In genomic region chrX:133215747-133216146, GRCh38 we compare ENCODE assay signal across 10 cellular contexts. TPM values are rescaled to one million over a fixed set of nuclear protein-coding genes. Genes with fewer than 3 reads are reported as not detected.
DNase-seq lines count a peak whose midpoint lies in the region; ATAC-seq and TF ChIP-seq lines count a peak whose summit lies in the region.
"Had no signal": no experiment of that assay in that cellular context is flagged by ENCODE, and none has a peak within 500 bp of the region (broad histone marks: within the 10 kb centered on the region; RNA-seq: fewer than 3 reads in every experiment).

No MANE protein-coding gene starts in this region.

- no peaks in the 10 kb centered on the region for H3F3A ChIP-seq in OCI-LY1 (ENCODE audit: insufficient read depth, low read length)

- H3K4me3 ChIP-seq in OCI-LY1 (ENCODE audit: low read depth, low read length, poor library complexity, severe bottlenecking), result no peak overlapping the region
- H3K4me3 ChIP-seq in fibroblast of lung (replicated peaks in 1 of 4; ENCODE audit: control extremely low read depth in 1 of 4, insufficient read depth in 1 of 4, low read depth in 3 of 4, low read length in 4 of 4), result no peak overlapping the region
- no peak overlapping the region for H3K4me3 ChIP-seq in upper lobe of right lung

- H3K27me3 ChIP-seq in OCI-LY1 (ENCODE audit: insufficient read depth, low read length) (no peaks in the 10 kb centered on the region), fibroblast of lung (ENCODE audit: control insufficient read depth, insufficient read depth, low read length) (no peaks in the 10 kb centered on the region), upper lobe of right lung (no peaks in the 10 kb centered on the region)

- no peaks in the 10 kb centered on the region for H4K20me1 ChIP-seq in OCI-LY1 (ENCODE audit: insufficient read depth, low read length)
- H4K20me1 ChIP-seq in fibroblast of lung (ENCODE audit: control insufficient read depth, extremely low read depth, insufficient read depth, low read length), result no peaks in the 10 kb centered on the region

- H3K36me3 ChIP-seq in OCI-LY1 (ENCODE audit: insufficient read depth, low read length) (no peaks in the 10 kb centered on the region), fibroblast of lung (ENCODE audit: control insufficient read depth, insufficient read depth, low read length) (no peaks in the 10 kb centered on the region), upper lobe of right lung (no peaks in the 10 kb centered on the region)

- H3K4me1 ChIP-seq in OCI-LY1 (ENCODE audit: insufficient read depth, low read length, severe bottlenecking) (no peaks in the 10 kb centered on the region), fibroblast of lung (ENCODE audit: control insufficient read depth, extremely low read depth, insufficient read depth, low read length) (no peaks in the 10 kb centered on the region), upper lobe of right lung (no peaks in the 10 kb centered on the region)

- no peaks in the 10 kb centered on the region for H3K9me2 ChIP-seq in OCI-LY1 (ENCODE audit: low read depth, low read length)

- H3K9ac ChIP-seq in OCI-LY1 (ENCODE audit: low read length), result no peak overlapping the region
- H3K9ac ChIP-seq in fibroblast of lung (ENCODE audit: insufficient read depth, low read length), result no peak overlapping the region

- no peak overlapping the region for H2AFZ ChIP-seq in OCI-LY1 (ENCODE audit: low read length)
- H2AFZ ChIP-seq in fibroblast of lung (ENCODE audit: low read length), result no peak overlapping the region

- H3K4me2 ChIP-seq in OCI-LY1 (ENCODE audit: low read length) (no peak overlapping the region), fibroblast of lung (ENCODE audit: extremely low read depth, insufficient read depth, low read length) (no peak overlapping the region)

- DNase-seq in stimulated activated CD4-positive, alpha-beta T cell treated with anti-CD3 and anti-CD28 coated beads, Interleukin-15, amount 100 ng/mL, for 24 hours, result peak; percentile 2
- DNase-seq in stimulated activated CD4-positive, alpha-beta T cell treated with anti-CD3 and anti-CD28 coated beads, Interleukin-4, amount 100 ng/mL, for 4 hours, result no peak
- peak; percentile 11 to 14 for DNase-seq in fibroblast of lung (ENCODE audit: low read depth in 2 of 2)
- no peak for DNase-seq in upper lobe of right lung
- DNase-seq in activated naive CD4-positive, alpha-beta T cell treated with anti-CD3 and anti-CD28 coated beads, Interleukin-2, amount 50 U/mL, for 16 hours, result no peak
- no peak for DNase-seq in T1000 (lab: John Stamatoyannopoulos, UW)
- no peak for DNase-seq in A172 (ENCODE audit: low spot score)
- DNase-seq: cortex of kidney had no signal

- H3K27ac ChIP-seq in OCI-LY1 (ENCODE audit: low read depth, low read length, poor library complexity, severe bottlenecking) (no peak overlapping the region), fibroblast of lung (ENCODE audit: insufficient read depth, low read length) (no peak overlapping the region), upper lobe of right lung (no peak overlapping the region)

- H3K9me3 ChIP-seq in OCI-LY1 (ENCODE audit: low read length), result no peaks in the 10 kb centered on the region
- no peaks in the 10 kb centered on the region for H3K9me3 ChIP-seq in fibroblast of lung (ENCODE audit: control insufficient read depth, insufficient read depth, low read depth, low read length)
- H3K9me3 ChIP-seq in upper lobe of right lung, result no peaks in the 10 kb centered on the region

- peak; percentile 42 for ATAC-seq in upper lobe of right lung

- TF ChIP-seq CTCF in OCI-LY1 (IDR thresholded peaks at IDR 0.05; ENCODE audit: low read length) (peak; percentile 34; the same call in 1 of the 2 replicates), fibroblast of lung (conservative IDR thresholded peaks at IDR 0.05 in 1 of 2, IDR thresholded peaks at IDR 0.05 in 1 of 2; ENCODE audit: low read depth in 1 of 2, low read length in 2 of 2) (peak in 1 of 2 donors; percentile 34), upper lobe of right lung (IDR thresholded peaks at IDR 0.05) (peak; percentile 23)

- no peaks in the 10 kb centered on the region for H3K79me2 ChIP-seq in OCI-LY1 (ENCODE audit: insufficient read depth, low read length)
- H3K79me2 ChIP-seq in fibroblast of lung (ENCODE audit: control insufficient read depth, insufficient read depth, low read length), result no peaks in the 10 kb centered on the region

- intact Hi-C loops in upper lobe of right lung (cut with DNase I), result no loop called here

RNA-seq across cellular contexts. Expression of gene TFDP3, which starts 2.4 kb away (rescaled TPM):
- total RNA-seq in fibroblast of lung (not detected in 2 replicates), upper lobe of right lung (not detected)
- polyA plus RNA-seq in fibroblast of lung, result not detected in 2 replicates
- not detected in 2 replicates for polyA plus RNA-seq in fibroblast of lung (2012)
- not detected in 2 replicates for polyA minus RNA-seq in fibroblast of lung (ENCODE audit: low replicate concordance)
- not detected in 2 replicates for total RNA-seq in A172 (2014; rRNA removed; shearing (Covaris generic))
- total RNA-seq: T-helper 2 cell treated with Interferon-gamma antibody and Interleukin-4, amounts not matched to agents 100 ng/mL and 5 ng/mL, for 36 hours had no signal

Comparison
In these comparisons a context has a peak if more than half of its experiments do, and no peak if none do; other contexts are left out.
1. DNase-seq: peak in stimulated activated CD4-positive, alpha-beta T cell treated with anti-CD3 and anti-CD28 coated beads, Interleukin-15, amount 100 ng/mL, for 24 hours (single experiment) and fibroblast of lung (2 of 2); none in stimulated activated CD4-positive, alpha-beta T cell treated with anti-CD3 and anti-CD28 coated beads, Interleukin-4, amount 100 ng/mL, for 4 hours (0 of 2), upper lobe of right lung (single experiment), activated naive CD4-positive, alpha-beta T cell treated with anti-CD3 and anti-CD28 coated beads, Interleukin-2, amount 50 U/mL, for 16 hours (single experiment), T1000 (single experiment) and A172 (single experiment).